Comparison of ENCODE assay signal across 8 cellular contexts in genomic region chr6:105402981-105403935, GRCh38. TPM values are rescaled to one million over a fixed set of nuclear protein-coding genes. Genes with fewer than 3 reads are reported as not detected.
DNase-seq lines count a peak whose midpoint lies in the region; ATAC-seq and TF ChIP-seq lines count a peak whose summit lies in the region.

TSS of gene PREP (minus strand) at chr6:105403082. CDS start at chr6:105402891, 191 bp downstream.

- no peaks in the 10 kb centered on the region for H3K9me2 ChIP-seq in hepatocyte (replicated peaks; ENCODE audit: insufficient read depth)

- peaks cover 44% of the 10 kb centered on the region for H3K79me2 ChIP-seq in hepatocyte

- peaks cover 13% of the 10 kb centered on the region for H3K4me1 ChIP-seq in hepatocyte (ENCODE audit: insufficient read depth)

- no peaks in the 10 kb centered on the region for H3K36me3 ChIP-seq in hepatocyte (replicated peaks; ENCODE audit: insufficient read depth, low read depth)

- peak; percentile 84 for ATAC-seq in HG02938 (IDR thresholded peaks at IDR 0.05; ENCODE audit: unreplicated experiment)

- peaks cover 22% of the 10 kb centered on the region for H4K20me1 ChIP-seq in hepatocyte (ENCODE audit: insufficient read depth, poor library complexity, severe bottlenecking)

- peak; percentile 87 for TF ChIP-seq CTCF in astrocyte of the cerebellum (IDR thresholded peaks at IDR 0.05; ENCODE audit: low read depth, low read length, missing control alignments)
- TF ChIP-seq CTCF in hepatocyte (IDR thresholded peaks at IDR 0.05; ENCODE audit: poor library complexity) = peak; percentile 67
- TF ChIP-seq CTCF in retinal pigment epithelial cell (conservative IDR thresholded peaks at IDR 0.05; ENCODE audit: low read depth, low read length) = peak; percentile 85

- H3K4me2 ChIP-seq in hepatocyte = peak within 1 kb of the TSS; percentile 90

- no peaks in the 10 kb centered on the region for H3K27me3 ChIP-seq in hepatocyte

- H3K4me3 ChIP-seq in astrocyte of the cerebellum (ENCODE audit: low read depth, low read length) = peak within 1 kb of the TSS; percentile 75
- peak within 1 kb of the TSS; percentile 96 for H3K4me3 ChIP-seq in hepatocyte
- H3K4me3 ChIP-seq in retinal pigment epithelial cell (ENCODE audit: low read length) = peak within 1 kb of the TSS; percentile 81

- H3K27ac ChIP-seq in hepatocyte = peak within 1 kb of the TSS; percentile 95

- in situ Hi-C loops in astrocyte of the cerebellum (cut with HindIII; ENCODE audit: low sequenced_read_pairs) = no loop called here

- DNase-seq in NCI-H187 (lab: John Stamatoyannopoulos, UW) (peak; percentile 40 to 65), NCI-H187 treated with DMSO at 0.1 percent for 48 hours (lab: John Stamatoyannopoulos, UW) (no peak), NCI-H1694 (lab: John Stamatoyannopoulos, UW) (peak; percentile 42), T-helper 9 cell (peak; percentile 69), astrocyte of the cerebellum (ENCODE audit: low read depth) (peak; percentile 59), hepatocyte (ENCODE audit: low spot score) (peak; percentile 94), retinal pigment epithelial cell (ENCODE audit: low read depth) (no peak)

- H3K9me3 ChIP-seq in hepatocyte (ENCODE audit: low read depth) = no peaks in the 10 kb centered on the region

- 2% methylated on average over 62 of the region's 78 CpGs for WGBS in hepatocyte (ENCODE audit: low lambda C conversion rate, missing lambda C conversion rate)

- H2AFZ ChIP-seq in hepatocyte = peak within 1 kb of the TSS; percentile 100

RNA-seq across cellular contexts. Expression of gene PREP, which starts in this region (rescaled TPM):
- 27.2 and 27.6 TPM in 2 replicates for total RNA-seq in hepatocyte
- 27.3 and 30.3 TPM in 2 replicates for polyA plus RNA-seq in hepatocyte

Comparison
In these comparisons a context has a peak if more than half of its experiments do, and no peak if none do; other contexts are left out.
1. DNase-seq: peak in NCI-H187 (2 of 2), NCI-H1694 (single experiment), T-helper 9 cell (single experiment), astrocyte of the cerebellum (single experiment) and hepatocyte (single experiment); none in NCI-H187 treated with DMSO at 0.1 percent for 48 hours (single experiment) and retinal pigment epithelial cell (single experiment).
2. Peak in every context shown above with its lines, with median percentiles within 50 percentile points of each other: H3K4me3 ChIP-seq and CTCF ChIP-seq.